In the genomic region with DNA sequence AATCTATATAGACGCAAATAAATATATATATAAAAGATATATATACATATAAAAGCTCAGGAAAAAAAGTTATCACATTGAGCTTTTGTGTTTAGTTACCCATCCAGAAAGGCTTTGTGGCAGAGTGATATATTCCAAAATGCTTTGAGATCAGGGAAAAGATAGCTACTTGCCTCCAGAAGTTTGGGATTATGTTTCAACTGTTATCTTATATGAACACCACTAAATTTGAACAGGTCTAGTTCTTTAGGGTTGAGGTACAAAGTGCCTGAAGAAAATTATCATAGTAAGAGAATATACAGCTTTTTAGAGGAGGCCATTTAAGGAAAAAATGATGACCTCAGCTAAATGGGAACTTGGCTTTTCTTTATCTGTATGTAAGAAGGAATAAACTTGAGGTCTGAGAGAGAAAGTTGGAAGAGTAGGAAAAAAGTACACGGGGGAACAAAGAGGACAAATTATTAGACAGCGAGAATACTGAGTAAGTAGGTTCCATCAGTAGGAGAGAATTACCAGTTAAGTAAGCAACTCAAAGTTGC, we compare ENCODE assay signal across 19 cellular contexts. TPM values are rescaled to one million over a fixed set of nuclear protein-coding genes. Genes with fewer than 3 reads are reported as not detected.
DNase-seq lines count a peak whose midpoint lies in the region; ATAC-seq and TF ChIP-seq lines count a peak whose summit lies in the region.
"Had no signal": no experiment of that assay in that cellular context is flagged by ENCODE, and none has a peak within 500 bp of the region (broad histone marks: within the 10 kb centered on the region; RNA-seq: fewer than 3 reads in every experiment).

No MANE protein-coding gene starts in this region.

- intact Hi-C loops in activated T-helper 1 cell treated with anti-CD3 and anti-CD28 coated beads, Interleukin-12 subunit alpha, Interleukin-12 subunit beta, Interleukin-2, Interleukin-4 antibody, amounts not matched to agents 30 ng/mL and 10 ng/mL and 1 ng/mL, durations not matched to agents 14 hours and 24 hours and 36 hours (cut with micrococcal nuclease), result loop anchor here (5.0 to 10.0 kb wide), 5 partner anchors 69 to 1438 kb away; a partner anchor contains a TSS
- intact Hi-C loops in natural killer cell (cut with micrococcal nuclease), result no loop called here
- intact Hi-C loops in colonic mucosa (cut with DNase I), result no loop called here

- H3K27ac Mint-ChIP-seq in T-helper 2 cell treated with Interferon-gamma antibody and Interleukin-4, amounts not matched to agents 5 μg/mL and 100 μg/mL, for 36 hours, result no peak overlapping the region
- no peak overlapping the region; the same call in 1 of the 2 replicates for H3K27ac Mint-ChIP-seq in HFFc6
- H3K27ac Mint-ChIP-seq in activated T-helper 1 cell treated with anti-CD3 and anti-CD28 coated beads, Interleukin-12 subunit alpha, Interleukin-12 subunit beta, Interleukin-2, Interleukin-4 antibody, amounts not matched to agents 30 ng/mL and 10 ng/mL and 1 ng/mL, durations not matched to agents 14 hours and 24 hours and 36 hours, result no peak overlapping the region
- H3K27ac Mint-ChIP-seq in natural killer cell, result peak overlapping the region; percentile 13 to 95
- H3K27ac Mint-ChIP-seq: neural progenitor cell had no signal

- H3K27me3 Mint-ChIP-seq in T-helper 2 cell treated with Interferon-gamma antibody and Interleukin-4, amounts not matched to agents 5 μg/mL and 100 μg/mL, for 36 hours (ENCODE audit: low read depth), result no peaks in the 10 kb centered on the region
- H3K27me3 Mint-ChIP-seq in HFFc6 (ENCODE audit: insufficient read depth) (peaks cover 6% of the 10 kb centered on the region), natural killer cell (ENCODE audit: low read depth in 2 of 2) (no peaks in the 10 kb centered on the region)
- no peaks in the 10 kb centered on the region for H3K27me3 Mint-ChIP-seq in activated T-helper 1 cell treated with anti-CD3 and anti-CD28 coated beads, Interleukin-12 subunit alpha, Interleukin-12 subunit beta, Interleukin-2, Interleukin-4 antibody, amounts not matched to agents 30 ng/mL and 10 ng/mL and 1 ng/mL, durations not matched to agents 14 hours and 24 hours and 36 hours (ENCODE audit: insufficient read depth)

- no peak overlapping the region for H3K27ac ChIP-seq in colonic mucosa
- H3K27ac ChIP-seq: neural progenitor cell, vagina had no signal

- no peak overlapping the region for H3K9ac ChIP-seq in colonic mucosa (ENCODE audit: low read depth in 2 of 2, low read length in 2 of 2)
- H3K9ac ChIP-seq: neural progenitor cell had no signal

- H3K4me3 ChIP-seq in colonic mucosa, result no peak overlapping the region
- H3K4me3 ChIP-seq: neural progenitor cell, vagina had no signal

- no peaks in the 10 kb centered on the region for H3K4me1 ChIP-seq in colonic mucosa

- H3K9me3 Mint-ChIP-seq in T-helper 2 cell treated with Interferon-gamma antibody and Interleukin-4, amounts not matched to agents 5 μg/mL and 100 μg/mL, for 36 hours, result no peaks in the 10 kb centered on the region
- H3K9me3 Mint-ChIP-seq in HFFc6 (no peaks in the 10 kb centered on the region), natural killer cell (no peaks in the 10 kb centered on the region)
- no peaks in the 10 kb centered on the region for H3K9me3 Mint-ChIP-seq in activated T-helper 1 cell treated with anti-CD3 and anti-CD28 coated beads, Interleukin-12 subunit alpha, Interleukin-12 subunit beta, Interleukin-2, Interleukin-4 antibody, amounts not matched to agents 30 ng/mL and 10 ng/mL and 1 ng/mL, durations not matched to agents 14 hours and 24 hours and 36 hours
- H3K9me3 Mint-ChIP-seq: neural progenitor cell had no signal

- no peaks in the 10 kb centered on the region for H3K27me3 ChIP-seq in colonic mucosa
- H3K27me3 ChIP-seq: neural progenitor cell, vagina had no signal

- no peaks in the 10 kb centered on the region for H3K36me3 ChIP-seq in colonic mucosa
- H3K36me3 ChIP-seq: neural progenitor cell had no signal

- peaks cover 13% of the 10 kb centered on the region for H3K36me3 Mint-ChIP-seq in T-helper 2 cell treated with Interferon-gamma antibody and Interleukin-4, amounts not matched to agents 5 μg/mL and 100 μg/mL, for 36 hours (ENCODE audit: low read depth)
- H3K36me3 Mint-ChIP-seq in HFFc6 (ENCODE audit: low read depth) (no peaks in the 10 kb centered on the region), natural killer cell (no peaks in the 10 kb centered on the region)
- H3K36me3 Mint-ChIP-seq in activated T-helper 1 cell treated with anti-CD3 and anti-CD28 coated beads, Interleukin-12 subunit alpha, Interleukin-12 subunit beta, Interleukin-2, Interleukin-4 antibody, amounts not matched to agents 30 ng/mL and 10 ng/mL and 1 ng/mL, durations not matched to agents 14 hours and 24 hours and 36 hours (ENCODE audit: low read depth), result peaks cover 8% of the 10 kb centered on the region
- H3K36me3 Mint-ChIP-seq: neural progenitor cell had no signal

- H3K4me1 Mint-ChIP-seq in T-helper 2 cell treated with Interferon-gamma antibody and Interleukin-4, amounts not matched to agents 5 μg/mL and 100 μg/mL, for 36 hours (ENCODE audit: low read depth), result peaks cover 38% of the 10 kb centered on the region
- peaks cover 47% of the 10 kb centered on the region for H3K4me1 Mint-ChIP-seq in HFFc6 (ENCODE audit: low read depth)
- peaks cover 44% of the 10 kb centered on the region for H3K4me1 Mint-ChIP-seq in activated T-helper 1 cell treated with anti-CD3 and anti-CD28 coated beads, Interleukin-12 subunit alpha, Interleukin-12 subunit beta, Interleukin-2, Interleukin-4 antibody, amounts not matched to agents 30 ng/mL and 10 ng/mL and 1 ng/mL, durations not matched to agents 14 hours and 24 hours and 36 hours (ENCODE audit: low read depth)
- peaks cover 66 to 67% of the 10 kb centered on the region in 2 donors for H3K4me1 Mint-ChIP-seq in natural killer cell

- peak overlapping the region; percentile 34 for H3K4me3 Mint-ChIP-seq in T-helper 2 cell treated with Interferon-gamma antibody and Interleukin-4, amounts not matched to agents 5 μg/mL and 100 μg/mL, for 36 hours
- H3K4me3 Mint-ChIP-seq in HFFc6 (peak overlapping the region; percentile 20), natural killer cell (peak overlapping the region; percentile 62)
- peak overlapping the region; percentile 28 for H3K4me3 Mint-ChIP-seq in activated T-helper 1 cell treated with anti-CD3 and anti-CD28 coated beads, Interleukin-12 subunit alpha, Interleukin-12 subunit beta, Interleukin-2, Interleukin-4 antibody, amounts not matched to agents 30 ng/mL and 10 ng/mL and 1 ng/mL, durations not matched to agents 14 hours and 24 hours and 36 hours

- ATAC-seq in natural killer cell, result no peak
- ATAC-seq: left ventricle myocardium superior had no signal

- DNase-seq in T-helper 2 cell treated with Interferon-gamma antibody and Interleukin-4, amounts not matched to agents 5 μg/mL and 100 μg/mL, for 36 hours (ENCODE audit: low spot score), result no peak
- no peak for DNase-seq in T-helper 2 cell
- DNase-seq in HFFc6, result no peak
- DNase-seq in activated T-helper 1 cell treated with anti-CD3 and anti-CD28 coated beads, Interleukin-12 subunit alpha, Interleukin-12 subunit beta, Interleukin-2, Interleukin-4 antibody, amounts not matched to agents 30 ng/mL and 10 ng/mL and 1 ng/mL, durations not matched to agents 14 hours and 24 hours and 36 hours (ENCODE audit: low spot score), result no peak
- no peak for DNase-seq in natural killer cell
- DNase-seq in colonic mucosa, result no peak
- DNase-seq in HPDE6-E6E7 (ENCODE audit: extremely low spot score), result no peak
- no peak for DNase-seq in nucleus accumbens (lab: John Stamatoyannopoulos, UW)
- DNase-seq: activated naive CD4-positive, alpha-beta T cell; COR-L47; effector memory CD4-positive, alpha-beta T cell; GOT3; left ventricle myocardium superior; NCI-H2029; NCI-H69; stimulated activated naive CD4-positive, alpha-beta T cell; T1000 had no signal

- TF ChIP-seq CTCF in HFFc6 (IDR thresholded peaks at IDR 0.05) (no peak), natural killer cell (IDR thresholded peaks at IDR 0.05) (no peak), colonic mucosa (IDR thresholded peaks at IDR 0.05) (no peak)

- H3K9me3 ChIP-seq in colonic mucosa, result no peaks in the 10 kb centered on the region
- H3K9me3 ChIP-seq: vagina had no signal

RNA-seq across cellular contexts. Expression of a gene that starts 2.4 kb away (rescaled TPM):
- total RNA-seq in HFFc6 (2021; fragmentation: NEBNext Ultra II Directional; extraction: Animal tissue kit (Norgen Biotek cat#: 25700)), result 10 to 100 TPM; 22.7 to 30.5 (median 27.0) TPM
- 17.3 and 18.1 TPM in 2 replicates for total RNA-seq in activated T-helper 1 cell treated with anti-CD3 and anti-CD28 coated beads, Interleukin-12 subunit alpha, Interleukin-12 subunit beta, Interleukin-2, Interleukin-4 antibody, amounts not matched to agents 30 ng/mL and 10 ng/mL and 1 ng/mL, durations not matched to agents 14 hours and 24 hours and 36 hours
- 10 to 100 TPM; 14.2 to 15.4 (median 15.1) TPM for total RNA-seq in natural killer cell
- total RNA-seq in colonic mucosa, result 10 to 100 TPM; 27.8 to 30.2 TPM

RNA-seq across cellular contexts. Expression of a gene that starts 2.6 kb away (rescaled TPM):
- total RNA-seq in HFFc6 (2021; fragmentation: NEBNext Ultra II Directional; extraction: Animal tissue kit (Norgen Biotek cat#: 25700)), result 10 to 100 TPM; 13.5 to 16.5 (median 14.6) TPM
- total RNA-seq in activated T-helper 1 cell treated with anti-CD3 and anti-CD28 coated beads, Interleukin-12 subunit alpha, Interleukin-12 subunit beta, Interleukin-2, Interleukin-4 antibody, amounts not matched to agents 30 ng/mL and 10 ng/mL and 1 ng/mL, durations not matched to agents 14 hours and 24 hours and 36 hours, result 16.3 and 17.0 TPM in 2 replicates
- total RNA-seq in natural killer cell (10 to 100 TPM; 24.5 to 30.6 (median 27.4) TPM), colonic mucosa (10 to 100 TPM; 12.1 to 16.0 TPM)

Comparison
In these comparisons a context has a peak if more than half of its experiments do, and no peak if none do; other contexts are left out.
1. H3K27ac Mint-ChIP-seq: peak in natural killer cell (2 of 2); none in T-helper 2 cell treated with Interferon-gamma antibody and Interleukin-4, amounts not matched to agents 5 μg/mL and 100 μg/mL, for 36 hours (single experiment), HFFc6 (single experiment) and activated T-helper 1 cell treated with anti-CD3 and anti-CD28 coated beads, Interleukin-12 subunit alpha, Interleukin-12 subunit beta, Interleukin-2, Interleukin-4 antibody, amounts not matched to agents 30 ng/mL and 10 ng/mL and 1 ng/mL, durations not matched to agents 14 hours and 24 hours and 36 hours (single experiment).
2. Peak in every context shown above with its lines, with median percentiles within 50 percentile points of each other: H3K4me3 Mint-ChIP-seq.